Comparison of ENCODE assay signal across 8 cellular contexts in genomic region chr11:126465573-126466287, GRCh38.
DNase-seq lines count a peak whose midpoint lies in the region; ATAC-seq and TF ChIP-seq lines count a peak whose summit lies in the region.

No MANE protein-coding gene starts in this region.

- peak; percentile 82 for ATAC-seq in GM19397 (IDR thresholded peaks at IDR 0.05; ENCODE audit: unreplicated experiment)
- peak; percentile 85 for ATAC-seq in HG03432 (IDR thresholded peaks at IDR 0.05; ENCODE audit: unreplicated experiment)

- H3K9me3 Mint-ChIP-seq in progenitor cell of endocrine pancreas (ENCODE audit: low read depth), result no peaks in the 10 kb centered on the region

- DNase-seq in DMS79 (lab: John Stamatoyannopoulos, UW) (peak; percentile 41), SHP77 treated with DMSO at 0.1 percent for 48 hours (lab: John Stamatoyannopoulos, UW) (peak; percentile 10), medulla oblongata (ENCODE audit: extremely low spot score) (peak; percentile 43), AG08395 (ENCODE audit: low spot score) (no peak), progenitor cell of endocrine pancreas (ENCODE audit: low spot score, unreplicated experiment) (no peak), hepatic stellate cell (ENCODE audit: low spot score) (no peak)

- no peak overlapping the region for H3K27ac Mint-ChIP-seq in progenitor cell of endocrine pancreas

- peaks cover 4% of the 10 kb centered on the region for H3K4me1 Mint-ChIP-seq in progenitor cell of endocrine pancreas (ENCODE audit: low read depth)

- H3K36me3 Mint-ChIP-seq in progenitor cell of endocrine pancreas (ENCODE audit: insufficient read depth), result no peaks in the 10 kb centered on the region

- no peak overlapping the region for H3K4me3 Mint-ChIP-seq in progenitor cell of endocrine pancreas (ENCODE audit: low read depth)

- peaks cover 46% of the 10 kb centered on the region for H3K27me3 Mint-ChIP-seq in progenitor cell of endocrine pancreas

- no peak for TF ChIP-seq CTCF in progenitor cell of endocrine pancreas (IDR thresholded peaks at IDR 0.05; ENCODE audit: unreplicated experiment)

Comparison
In these comparisons a context has a peak if more than half of its experiments do, and no peak if none do; other contexts are left out.
1. DNase-seq: peak in DMS79 (single experiment), SHP77 treated with DMSO at 0.1 percent for 48 hours (single experiment) and medulla oblongata (single experiment); none in AG08395 (single experiment), progenitor cell of endocrine pancreas (single experiment) and hepatic stellate cell (single experiment).